Comparison of ENCODE assay signal across 10 cellular contexts in genomic region chr1:54413295-54413694, GRCh38. TPM values are rescaled to one million over a fixed set of nuclear protein-coding genes. Genes with fewer than 3 reads are reported as not detected.
DNase-seq lines count a peak whose midpoint lies in the region; ATAC-seq, FAIRE-seq and TF ChIP-seq lines count a peak whose summit lies in the region.
"Had no signal": no experiment of that assay in that cellular context is flagged by ENCODE, and none has a peak within 500 bp of the region (broad histone marks: within the 10 kb centered on the region; RNA-seq: fewer than 3 reads in every experiment).

No MANE protein-coding gene starts in this region.

- H3K4me3 ChIP-seq in CD4-positive, CD25-positive, alpha-beta regulatory T cell (ENCODE audit: low read depth, low read length) = no peak overlapping the region
- H3K4me3 ChIP-seq: cardiac muscle cell had no signal

- H3K9me3 Mint-ChIP-seq in CD4-positive, CD25-positive, alpha-beta regulatory T cell = peaks cover 0 to 1% (median 0%) of the 10 kb centered on the region in 7 donors
- no peaks in the 10 kb centered on the region for H3K9me3 Mint-ChIP-seq in dendritic cell treated with granulocyte-macrophage colony-stimulating factor and Interleukin-4, amounts not matched to agents 40 ng/mL and 50 ng/mL, for 4 days

- ATAC-seq in CD4-positive, CD25-positive, alpha-beta regulatory T cell (ENCODE audit: low read depth in 2 of 2) = peak in 1 of 2 donors; percentile 33
- no peak for ATAC-seq in HG02798 (IDR thresholded peaks at IDR 0.05; ENCODE audit: poor library complexity, unreplicated experiment)

- H3K36me3 ChIP-seq in CD4-positive, CD25-positive, alpha-beta regulatory T cell (ENCODE audit: control insufficient read depth, insufficient read depth, low read length) = no peaks in the 10 kb centered on the region
- H3K36me3 ChIP-seq: cardiac muscle cell had no signal

- H3K27me3 ChIP-seq in CD4-positive, CD25-positive, alpha-beta regulatory T cell (ENCODE audit: control insufficient read depth, insufficient read depth, low read length) = no peaks in the 10 kb centered on the region
- H3K27me3 ChIP-seq: cardiac muscle cell had no signal

- no peak for TF ChIP-seq CTCF in D721Med (IDR thresholded peaks at IDR 0.05; ENCODE audit: insufficient read depth, missing control alignments)

- H3K4me1 Mint-ChIP-seq in CD4-positive, CD25-positive, alpha-beta regulatory T cell = peaks cover 5 to 44% (median 21%) of the 10 kb centered on the region in 4 donors
- H3K4me1 Mint-ChIP-seq in dendritic cell treated with granulocyte-macrophage colony-stimulating factor and Interleukin-4, amounts not matched to agents 40 ng/mL and 50 ng/mL, for 4 days (ENCODE audit: low read depth) = peaks cover 62% of the 10 kb centered on the region

- H3K9me3 ChIP-seq in CD4-positive, CD25-positive, alpha-beta regulatory T cell (ENCODE audit: control insufficient read depth in 2 of 2, low read length in 2 of 2) = no peaks in the 10 kb centered on the region

- no peaks in the 10 kb centered on the region for H3K36me3 Mint-ChIP-seq in CD4-positive, CD25-positive, alpha-beta regulatory T cell
- H3K36me3 Mint-ChIP-seq in dendritic cell treated with granulocyte-macrophage colony-stimulating factor and Interleukin-4, amounts not matched to agents 40 ng/mL and 50 ng/mL, for 4 days (ENCODE audit: low read depth) = no peaks in the 10 kb centered on the region

- H3K27ac Mint-ChIP-seq in CD4-positive, CD25-positive, alpha-beta regulatory T cell = peak overlapping the region in 2 of 3 donors; percentile 40 to 87
- peak overlapping the region; percentile 69 for H3K27ac Mint-ChIP-seq in dendritic cell treated with granulocyte-macrophage colony-stimulating factor and Interleukin-4, amounts not matched to agents 40 ng/mL and 50 ng/mL, for 4 days

- peak in 1 of 3 donors; percentile 66 for DNase-seq in CD4-positive, CD25-positive, alpha-beta regulatory T cell
- DNase-seq in NCI-H69 (lab: John Stamatoyannopoulos, UW) (peak; percentile 64), mucosa of gallbladder (ENCODE audit: low spot score) (peak; percentile 47), D721Med (ENCODE audit: insufficient read length, low spot score) (no peak), OCI-M1 (lab: John Stamatoyannopoulos, UW) (no peak)
- no peak for DNase-seq in stimulated activated CD4-positive, alpha-beta T cell treated with anti-CD3 and anti-CD28 coated beads, Interleukin-4, amount 100 ng/mL, for 4 hours
- DNase-seq: NCI-H1105 treated with DMSO at 0.1 percent for 48 hours had no signal

- no peak for FAIRE-seq in D721Med (lab: Jason Lieb, UNC)

- H3K4me3 Mint-ChIP-seq in CD4-positive, CD25-positive, alpha-beta regulatory T cell = peak overlapping the region in 3 of 4 donors; percentile 22 to 56 (median 39)
- H3K4me3 Mint-ChIP-seq in dendritic cell treated with granulocyte-macrophage colony-stimulating factor and Interleukin-4, amounts not matched to agents 40 ng/mL and 50 ng/mL, for 4 days = no peak overlapping the region

- H3K27me3 Mint-ChIP-seq in CD4-positive, CD25-positive, alpha-beta regulatory T cell = peaks cover 10% of the 10 kb centered on the region
- peaks cover 26% of the 10 kb centered on the region for H3K27me3 Mint-ChIP-seq in dendritic cell treated with granulocyte-macrophage colony-stimulating factor and Interleukin-4, amounts not matched to agents 40 ng/mL and 50 ng/mL, for 4 days

- intact Hi-C loops in dendritic cell treated with granulocyte-macrophage colony-stimulating factor and Interleukin-4, amounts not matched to agents 40 ng/mL and 50 ng/mL, for 4 days (cut with micrococcal nuclease) = no loop called here

- H3K27ac ChIP-seq in CD4-positive, CD25-positive, alpha-beta regulatory T cell (ENCODE audit: insufficient read depth, low read length, poor library complexity, severe bottlenecking) = no peak overlapping the region
- H3K27ac ChIP-seq: cardiac muscle cell had no signal

- peaks cover 23% of the 10 kb centered on the region for H3K4me1 ChIP-seq in CD4-positive, CD25-positive, alpha-beta regulatory T cell (ENCODE audit: control insufficient read depth, insufficient read depth, low read length, poor library complexity, severe bottlenecking)

RNA-seq across cellular contexts. Expression of gene SSBP3, which starts 7.1 kb away (rescaled TPM):
- 30.6 TPM for total RNA-seq in CD4-positive, CD25-positive, alpha-beta regulatory T cell
- polyA plus RNA-seq in CD4-positive, CD25-positive, alpha-beta regulatory T cell = 1 to 10 TPM; 5.4 to 7.4 (median 6.9) TPM
- 110 TPM for total RNA-seq in mucosa of gallbladder

Comparison
In these comparisons a context has a peak if more than half of its experiments do, and no peak if none do; other contexts are left out.
1. DNase-seq: peak in NCI-H69 (single experiment) and mucosa of gallbladder (single experiment); none in D721Med (single experiment), OCI-M1 (single experiment) and stimulated activated CD4-positive, alpha-beta T cell treated with anti-CD3 and anti-CD28 coated beads, Interleukin-4, amount 100 ng/mL, for 4 hours (0 of 2).